ENCODE assay signal across 29 cellular contexts in genomic region chr17:61848247-61848646, GRCh38. TPM values are rescaled to one million over a fixed set of nuclear protein-coding genes. Genes with fewer than 3 reads are reported as not detected.
DNase-seq lines count a peak whose midpoint lies in the region; ATAC-seq and TF ChIP-seq lines count a peak whose summit lies in the region.
"Had no signal": no experiment of that assay in that cellular context is flagged by ENCODE, and none has a peak within 500 bp of the region (broad histone marks: within the 10 kb centered on the region; RNA-seq: fewer than 3 reads in every experiment).

No MANE protein-coding gene starts in this region.

- TF ChIP-seq CTCF in IMR-90 (conservative IDR thresholded peaks at IDR 0.05; ENCODE audit: low read depth, low read length): no peak

- no peaks in the 10 kb centered on the region for H3K9me3 ChIP-seq in IMR-90 (ENCODE audit: control insufficient read depth, insufficient read depth, low read length)
- H3K9me3 ChIP-seq: A549; BE2C; BLaER1; BLaER1 treated with 17β-estradiol and CSF1 and Interleukin-3, amounts not matched to agents 10 nM and 100 nM; Caco-2 had no signal

- no peak overlapping the region for H3K4ac ChIP-seq in IMR-90 (ENCODE audit: low read depth, low read length)

- no peaks in the 10 kb centered on the region; the same call in 1 of the 2 replicates for H3K9me1 ChIP-seq in IMR-90 (ENCODE audit: insufficient read depth, low read length)

- no peak overlapping the region for H3K23ac ChIP-seq in IMR-90 (ENCODE audit: low read depth, low read length)

- no peak overlapping the region for H3K9ac ChIP-seq in IMR-90 (ENCODE audit: low read depth, low read length)
- H3K9ac ChIP-seq: BLaER1; BLaER1 treated with 17β-estradiol and CSF1 and Interleukin-3, amounts not matched to agents 10 nM and 100 nM had no signal

- TF ChIP-seq POLR2A in IMR-90 (IDR thresholded peaks at IDR 0.05; ENCODE audit: low read depth, low read length) (no peak), erythroblast (IDR thresholded peaks at IDR 0.05; ENCODE audit: low read length) (no peak)

- no peak for TF ChIP-seq RAD21 in IMR-90 (IDR thresholded peaks at IDR 0.05; ENCODE audit: low read length)

- no peak for DNase-seq in IMR-90
- peak; percentile 65 for DNase-seq in erythroblast (lab: John Stamatoyannopoulos, UW)
- DNase-seq in activated CD4-positive, CD25-positive, alpha-beta regulatory T cell treated with anti-CD3 and anti-CD28 coated beads, Interleukin-2, amount 50 U/mL, for 72 hours: no peak
- DNase-seq: 8988T; ACHN; AML-193; BE2C; C1 segment of cervical spinal cord; Caco-2; Calu3; CD4-positive, alpha-beta memory T cell; CD4-positive, alpha-beta T cell; CD4-positive, CD25-positive, alpha-beta regulatory T cell; CD8-positive, alpha-beta memory T cell; CD8-positive, alpha-beta T cell; COR-L47; DMS 273 treated with DMSO at 0.1 percent for 48 hours; DMS153; DMS53; DMS79; DMS79 treated with DMSO at 0.1 percent for 48 hours; DND-41; EL had no signal

- H2AK5ac ChIP-seq in IMR-90 (ENCODE audit: low read depth, low read length): no peak overlapping the region

- H3K36me3 ChIP-seq in IMR-90 (ENCODE audit: control insufficient read depth, insufficient read depth, low read length): peaks cover 6% of the 10 kb centered on the region; the same call in 1 of the 2 replicates

- no peaks in the 10 kb centered on the region for H3K27me3 ChIP-seq in IMR-90 (ENCODE audit: control insufficient read depth, insufficient read depth, low read length)
- H3K27me3 ChIP-seq: BE2C; BLaER1; BLaER1 treated with 17β-estradiol and CSF1 and Interleukin-3, amounts not matched to agents 10 nM and 100 nM had no signal

- dilution Hi-C loops in IMR-90 (cut with HindIII; ENCODE audit: low sequenced_read_pairs, unreplicated experiment): no loop called here

- H4K5ac ChIP-seq in IMR-90 (ENCODE audit: low read depth, low read length): no peak overlapping the region

- no peak overlapping the region for H2AFZ ChIP-seq in IMR-90 (replicated peaks; ENCODE audit: low read length, poor library complexity)

- H4K91ac ChIP-seq in IMR-90 (ENCODE audit: insufficient read depth, low read depth, low read length): no peak overlapping the region

- H3K4me1 ChIP-seq in IMR-90 (ENCODE audit: control insufficient read depth, insufficient read depth, low read length): no peaks in the 10 kb centered on the region
- H3K4me1 ChIP-seq: A549, BE2C, BLaER1 had no signal

- POLR2A ChIA-PET in IMR-90 (lab: Charles Lee; ENCODE audit: unreplicated experiment): no interaction called here

- no peak overlapping the region for H3K18ac ChIP-seq in IMR-90 (ENCODE audit: low read depth, low read length)

- no peak overlapping the region for H2AK9ac ChIP-seq in IMR-90 (replicated peaks; ENCODE audit: low read depth, low read length, poor library complexity)

- no TSS peak for BruUV-seq in IMR-90 (replicated peaks; lab: Mats Ljungman, UMichigan)

- in situ Hi-C loops in IMR-90 (cut with MboI; ENCODE audit: low sequenced_read_pairs): loop anchor here (10.0 kb wide), 1 partner anchor 423 kb away; no protein-coding TSS in a partner anchor

- H2BK20ac ChIP-seq in IMR-90 (ENCODE audit: low read depth, low read length): no peak overlapping the region

- H2BK120ac ChIP-seq in IMR-90 (ENCODE audit: low read depth, low read length): no peak overlapping the region

- H2BK15ac ChIP-seq in IMR-90 (ENCODE audit: low read depth, low read length): no peak overlapping the region

- H2BK5ac ChIP-seq in IMR-90 (ENCODE audit: low read depth, low read length, poor library complexity, severe bottlenecking): no peak overlapping the region

- no CpG with 5 or more reads among the region's 2 CpGs for WGBS in IMR-90 (ENCODE audit: extremely low coverage in 2 of 2, insufficient read length in 1 of 2), 2 experiments

- peak overlapping the region; percentile 41; the same call in 1 of the 2 replicates for H3K27ac ChIP-seq in IMR-90 (ENCODE audit: insufficient read depth, low read length)
- H3K27ac ChIP-seq: 22Rv1; A549; BLaER1; BLaER1 treated with 17β-estradiol and CSF1 and Interleukin-3, amounts not matched to agents 10 nM and 100 nM; C4-2B had no signal

- H3K4me3 ChIP-seq in IMR-90 (ENCODE audit: insufficient read depth, low read depth, low read length): no peak overlapping the region
- H3K4me3 ChIP-seq: A549; BLaER1; BLaER1 treated with 17β-estradiol and CSF1 and Interleukin-3, amounts not matched to agents 10 nM and 100 nM had no signal

- intact Hi-C loops in IMR-90 (cut with micrococcal nuclease): no loop called here

- no peak overlapping the region for H3K14ac ChIP-seq in IMR-90 (replicated peaks; ENCODE audit: low read depth, low read length)

- ATAC-seq in IMR-90 (ENCODE audit: low read depth) (no peak), HG02763 (IDR thresholded peaks at IDR 0.05; ENCODE audit: unreplicated experiment) (no peak)
- ATAC-seq: A549; CD8-positive, alpha-beta T cell had no signal

- peaks cover 9 to 25% of the 10 kb centered on the region in 2 experiments; a peak in 3 of 4 replicates for H3K79me1 ChIP-seq in IMR-90 (ENCODE audit: low read depth in 1 of 2, low read length in 2 of 2)

- no peak overlapping the region; a peak in 1 of 4 replicates for H4K8ac ChIP-seq in IMR-90 (ENCODE audit: low read depth in 2 of 2, low read length in 2 of 2)

- no peak overlapping the region for H3K4me2 ChIP-seq in IMR-90 (ENCODE audit: low read depth, low read length)
- H3K4me2 ChIP-seq: A549; BLaER1; BLaER1 treated with 17β-estradiol and CSF1 and Interleukin-3, amounts not matched to agents 10 nM and 100 nM had no signal

- CTCF ChIA-PET in IMR-90 (lab: Yijun Ruan, JAX): interaction anchor here (0.6 kb wide), 1 partner anchor 14 kb away, joined by 5 read pairs; no protein-coding TSS in a partner anchor

- H4K20me1 ChIP-seq in IMR-90 (ENCODE audit: insufficient read depth, low read length): no peaks in the 10 kb centered on the region; the same call in 1 of the 2 replicates
- H4K20me1 ChIP-seq: BLaER1; BLaER1 treated with 17β-estradiol and CSF1 and Interleukin-3, amounts not matched to agents 10 nM and 100 nM had no signal

- H3K56ac ChIP-seq in IMR-90 (ENCODE audit: extremely low read depth, insufficient read depth, low read length): no peak overlapping the region

TF ChIP-seq in IMR-90, 13 proteins besides CTCF, POLR2A, EP300 and RAD21:
- TF ChIP-seq BHLHE40 (IDR thresholded peaks at IDR 0.05; ENCODE audit: low read depth, low read length): no peak
- no peak for TF ChIP-seq RCOR1 (IDR thresholded peaks at IDR 0.05; ENCODE audit: insufficient replicate concordance, low read length)
- TF ChIP-seq MAFK (IDR thresholded peaks at IDR 0.05; ENCODE audit: low read depth, low read length): no peak
- no peak for TF ChIP-seq MAZ (IDR thresholded peaks at IDR 0.05; ENCODE audit: borderline replicate concordance, low read depth, low read length)
- TF ChIP-seq ELK1 (IDR thresholded peaks at IDR 0.05; ENCODE audit: borderline replicate concordance, low read depth, low read length): no peak

RNA-seq across cellular contexts. Expression of gene BRIP1, which starts 15.1 kb away (rescaled TPM):
- 19.7 and 34.4 TPM in 2 replicates for total RNA-seq in IMR-90 (2012; rRNA removed)
- 5.5 and 6.1 TPM in 2 replicates for polyA plus RNA-seq in IMR-90 (2012; rRNA removed)
- polyA plus RNA-seq in IMR-90 (2012; cell fraction: cytosol; rRNA removed): 0.33 and 1.00 TPM in 2 replicates
- 1.3 and 9.7 TPM in 2 replicates for polyA plus RNA-seq in IMR-90 (2012; cell fraction: nucleus; rRNA removed; ENCODE audit: low replicate concordance)

Comparison
In these comparisons a context has a peak if more than half of its experiments do, and no peak if none do; other contexts are left out.
1. DNase-seq: peak in erythroblast (2 of 2); none in IMR-90 (single experiment) and activated CD4-positive, CD25-positive, alpha-beta regulatory T cell treated with anti-CD3 and anti-CD28 coated beads, Interleukin-2, amount 50 U/mL, for 72 hours (single experiment).